8 cellular contexts compared by ENCODE assay signal in genomic region chrX:130024127-130024526, GRCh38. TPM values are rescaled to one million over a fixed set of nuclear protein-coding genes. Genes with fewer than 3 reads are reported as not detected.
DNase-seq lines count a peak whose midpoint lies in the region; ATAC-seq and TF ChIP-seq lines count a peak whose summit lies in the region.

No MANE protein-coding gene starts in this region.

- TF ChIP-seq CTCF in chondrocyte (IDR thresholded peaks at IDR 0.05): no peak

- H3K9ac ChIP-seq in mesendoderm (ENCODE audit: low read length): no peak overlapping the region

- WGBS in mesendoderm (ENCODE audit: extremely low coverage, insufficient coverage, low lambda C conversion rate): no CpG with 5 or more reads among the region's 9 CpGs

- peaks cover 10% of the 10 kb centered on the region for H3K4me1 Mint-ChIP-seq in activated CD4-positive, alpha-beta T cell treated with anti-CD3 and anti-CD28 coated beads, Interleukin-2, amount 10 ng/mL, durations not matched to agents 24 days and 14 days
- peaks cover 12 to 13% of the 10 kb centered on the region in 2 donors for H3K4me1 Mint-ChIP-seq in stimulated activated naive B cell treated with anti-CD40 and anti-IgM and Interleukin-4, amounts not matched to agents 10 μg/mL and 1 μg/mL and 100 μg/mL, for 72 hours
- peaks cover 7% of the 10 kb centered on the region for H3K4me1 Mint-ChIP-seq in chondrocyte (ENCODE audit: low read depth)

- H3K9me3 Mint-ChIP-seq in activated CD4-positive, alpha-beta T cell treated with anti-CD3 and anti-CD28 coated beads, Interleukin-2, amount 10 ng/mL, durations not matched to agents 24 days and 14 days: no peaks in the 10 kb centered on the region
- H3K9me3 Mint-ChIP-seq in stimulated activated naive B cell treated with anti-CD40 and anti-IgM and Interleukin-4, amounts not matched to agents 10 μg/mL and 1 μg/mL and 100 μg/mL, for 72 hours: peaks cover 0 to 3% of the 10 kb centered on the region in 2 donors
- no peaks in the 10 kb centered on the region for H3K9me3 Mint-ChIP-seq in chondrocyte (ENCODE audit: low read depth)

- H3K27me3 Mint-ChIP-seq in activated CD4-positive, alpha-beta T cell treated with anti-CD3 and anti-CD28 coated beads, Interleukin-2, amount 10 ng/mL, durations not matched to agents 24 days and 14 days: no peaks in the 10 kb centered on the region
- H3K27me3 Mint-ChIP-seq in stimulated activated naive B cell treated with anti-CD40 and anti-IgM and Interleukin-4, amounts not matched to agents 10 μg/mL and 1 μg/mL and 100 μg/mL, for 72 hours: no peaks in the 10 kb centered on the region
- H3K27me3 Mint-ChIP-seq in chondrocyte (ENCODE audit: low read depth): no peaks in the 10 kb centered on the region

- no peaks in the 10 kb centered on the region for H3K36me3 ChIP-seq in mesendoderm (ENCODE audit: control insufficient read depth, insufficient read depth, low read length)

- peak overlapping the region; percentile 70 for H3K4me3 Mint-ChIP-seq in activated CD4-positive, alpha-beta T cell treated with anti-CD3 and anti-CD28 coated beads, Interleukin-2, amount 10 ng/mL, durations not matched to agents 24 days and 14 days
- peak overlapping the region; percentile 39 to 46 for H3K4me3 Mint-ChIP-seq in stimulated activated naive B cell treated with anti-CD40 and anti-IgM and Interleukin-4, amounts not matched to agents 10 μg/mL and 1 μg/mL and 100 μg/mL, for 72 hours
- H3K4me3 Mint-ChIP-seq in chondrocyte (ENCODE audit: unreplicated experiment): no peak overlapping the region

- no peaks in the 10 kb centered on the region for H3K27me3 ChIP-seq in mesendoderm (ENCODE audit: insufficient read depth, low read length, poor library complexity)

- H4K5ac ChIP-seq in mesendoderm (ENCODE audit: low read length): no peak overlapping the region

- H3K79me1 ChIP-seq in mesendoderm (ENCODE audit: low read length): no peaks in the 10 kb centered on the region

- H3K4ac ChIP-seq in mesendoderm (ENCODE audit: low read depth, low read length): no peak overlapping the region

- no peak overlapping the region for H3K23ac ChIP-seq in mesendoderm (ENCODE audit: low read length)

- peak overlapping the region; percentile 63 for H3K27ac Mint-ChIP-seq in activated CD4-positive, alpha-beta T cell treated with anti-CD3 and anti-CD28 coated beads, Interleukin-2, amount 10 ng/mL, durations not matched to agents 24 days and 14 days
- H3K27ac Mint-ChIP-seq in stimulated activated naive B cell treated with anti-CD40 and anti-IgM and Interleukin-4, amounts not matched to agents 10 μg/mL and 1 μg/mL and 100 μg/mL, for 72 hours: peak overlapping the region; percentile 51
- no peak overlapping the region for H3K27ac Mint-ChIP-seq in chondrocyte (ENCODE audit: unreplicated experiment)

- intact Hi-C loops in activated CD4-positive, alpha-beta T cell treated with anti-CD3 and anti-CD28 coated beads, Interleukin-2, amount 10 ng/mL, durations not matched to agents 24 days and 14 days (cut with micrococcal nuclease): no loop called here

- no peak overlapping the region for H2BK15ac ChIP-seq in mesendoderm (replicated peaks; ENCODE audit: low read depth)

- peak; percentile 99 for ATAC-seq in GM18511 (IDR thresholded peaks at IDR 0.05; ENCODE audit: unreplicated experiment)
- ATAC-seq in HG02588 (IDR thresholded peaks at IDR 0.05; ENCODE audit: unreplicated experiment): peak; percentile 98
- ATAC-seq in stimulated activated naive B cell treated with anti-CD40 and anti-IgM and Interleukin-4, amounts not matched to agents 10 μg/mL and 1 μg/mL and 100 μg/mL, for 72 hours (replicated peaks): peak; percentile 100

- no peak overlapping the region for H3K4me2 ChIP-seq in mesendoderm (ENCODE audit: low read length)

- no peaks in the 10 kb centered on the region for H3K4me1 ChIP-seq in mesendoderm (ENCODE audit: control insufficient read depth, low read depth, low read length)

- no peaks in the 10 kb centered on the region for H3K79me2 ChIP-seq in mesendoderm (ENCODE audit: control insufficient read depth, insufficient read depth, low read length)

- no peak overlapping the region for H2BK120ac ChIP-seq in mesendoderm (ENCODE audit: low read depth, low read length)

- H3K4me3 ChIP-seq in mesendoderm (ENCODE audit: low read length): no peak overlapping the region

- H3K27ac ChIP-seq in mesendoderm (ENCODE audit: low read depth, low read length): no peak overlapping the region

- H2AK5ac ChIP-seq in mesendoderm (ENCODE audit: low read length): no peak overlapping the region

- H4K8ac ChIP-seq in mesendoderm (ENCODE audit: low read depth, low read length): no peak overlapping the region

- no peak overlapping the region for H3K18ac ChIP-seq in mesendoderm (ENCODE audit: low read length)

- H2BK5ac ChIP-seq in mesendoderm (ENCODE audit: low read length): no peak overlapping the region

- DNase-seq in NAMALWA (ENCODE audit: low spot score) (peak; percentile 85), dermis microvascular lymphatic vessel endothelial cell (ENCODE audit: low read depth in 2 of 2) (peak; percentile 26 to 48), mesendoderm (peak; percentile 90), chondrocyte (ENCODE audit: low spot score) (no peak)
- DNase-seq in activated CD4-positive, alpha-beta T cell treated with anti-CD3 and anti-CD28 coated beads, Interleukin-2, amount 10 ng/mL, durations not matched to agents 24 days and 14 days: peak; percentile 95
- peak; percentile 75 for DNase-seq in stimulated activated naive B cell treated with anti-CD40 and anti-IgM and Interleukin-4, amounts not matched to agents 10 μg/mL and 1 μg/mL and 100 μg/mL, for 72 hours

- peak overlapping the region; percentile 25 for H3K56ac ChIP-seq in mesendoderm (ENCODE audit: low read length)

- H3K36me3 Mint-ChIP-seq in activated CD4-positive, alpha-beta T cell treated with anti-CD3 and anti-CD28 coated beads, Interleukin-2, amount 10 ng/mL, durations not matched to agents 24 days and 14 days (ENCODE audit: low read depth): peaks cover 15% of the 10 kb centered on the region
- H3K36me3 Mint-ChIP-seq in stimulated activated naive B cell treated with anti-CD40 and anti-IgM and Interleukin-4, amounts not matched to agents 10 μg/mL and 1 μg/mL and 100 μg/mL, for 72 hours: peaks cover 7 to 19% of the 10 kb centered on the region in 2 donors
- H3K36me3 Mint-ChIP-seq in chondrocyte (ENCODE audit: low read depth): peaks cover 8% of the 10 kb centered on the region

RNA-seq across cellular contexts. Expression of gene BCORL1, which starts 41.7 kb away (rescaled TPM):
- 8.0 and 9.2 TPM in 2 replicates for total RNA-seq in activated CD4-positive, alpha-beta T cell treated with anti-CD3 and anti-CD28 coated beads, Interleukin-2, amount 10 ng/mL, durations not matched to agents 24 days and 14 days
- total RNA-seq in dermis microvascular lymphatic vessel endothelial cell (1.7 and 4.2 TPM in 2 replicates), chondrocyte (19.7 to 20.6 TPM (median 20.0 TPM) in 3 replicates)
- 0.70 TPM for polyA plus RNA-seq in mesendoderm (2013, experiment 1 of 2)
- polyA plus RNA-seq in mesendoderm (2013, experiment 2 of 2): 0.77 TPM
